ENCODE assay signal across 9 cellular contexts in the genomic region with DNA sequence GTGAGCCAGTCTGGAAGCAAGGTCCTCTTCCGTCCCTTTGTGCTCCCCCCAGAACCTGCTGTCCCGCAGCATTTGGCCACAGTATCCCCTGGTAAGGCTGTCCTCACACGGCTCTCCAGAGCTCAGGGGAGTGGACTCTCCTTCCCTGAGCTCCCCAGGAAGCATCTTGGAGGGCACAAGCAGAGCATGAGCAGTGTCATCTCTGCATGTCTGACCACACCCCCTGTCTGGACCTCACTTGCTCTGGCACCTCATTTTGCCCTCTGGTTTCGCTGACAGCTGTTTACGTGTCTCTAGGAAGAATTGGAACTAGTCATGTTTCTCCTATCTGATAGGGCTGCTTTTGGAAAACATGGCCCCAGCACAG. TPM values are rescaled to one million over a fixed set of nuclear protein-coding genes. Genes with fewer than 3 reads are reported as not detected.
DNase-seq lines count a peak whose midpoint lies in the region; ATAC-seq and TF ChIP-seq lines count a peak whose summit lies in the region.
"Had no signal": no experiment of that assay in that cellular context is flagged by ENCODE, and none has a peak within 500 bp of the region (broad histone marks: within the 10 kb centered on the region; RNA-seq: fewer than 3 reads in every experiment).

No MANE protein-coding gene starts in this region.

- peaks cover 15 to 32% of the 10 kb centered on the region in 2 donors for H3K36me3 Mint-ChIP-seq in CD14-positive monocyte

- H2BK5ac ChIP-seq in trophoblast cell (ENCODE audit: low read depth, low read length, poor library complexity) = no peak overlapping the region

- H3K79me1 ChIP-seq in trophoblast cell (ENCODE audit: low read length) = peaks cover 7% of the 10 kb centered on the region

- no peaks in the 10 kb centered on the region for H3K27me3 Mint-ChIP-seq in CD14-positive monocyte (ENCODE audit: low read depth in 3 of 3)

- H3K27ac ChIP-seq in KOPT-K1 (ENCODE audit: low read depth, low read length, poor library complexity, severe bottlenecking) (peak overlapping the region; percentile 95), coronary artery (peak overlapping the region; percentile 58 to 94), trophoblast cell (ENCODE audit: low read depth, low read length) (peak overlapping the region; percentile 68)

- no peak for TF ChIP-seq CTCF in CD14-positive monocyte (IDR thresholded peaks at IDR 0.05)
- TF ChIP-seq CTCF in coronary artery (IDR thresholded peaks at IDR 0.05) = no peak

- no peak overlapping the region for H3K4ac ChIP-seq in trophoblast cell (ENCODE audit: low read depth, low read length)

- no peaks in the 10 kb centered on the region for H3K27me3 ChIP-seq in trophoblast cell (ENCODE audit: insufficient read depth, low read length)

- H3K79me2 ChIP-seq in trophoblast cell (ENCODE audit: control insufficient read depth, insufficient read depth, low read length, poor library complexity) = peaks cover 2% of the 10 kb centered on the region

- no peak overlapping the region for H3K9ac ChIP-seq in trophoblast cell (ENCODE audit: low read length)

- H4K12ac ChIP-seq in trophoblast cell (ENCODE audit: low read depth, low read length) = no peak overlapping the region

- peak overlapping the region in 1 of 2 donors; percentile 21 for H3K4me3 Mint-ChIP-seq in CD14-positive monocyte

- DNase-seq in CD14-positive monocyte (ENCODE audit: low spot score) = no peak
- no peak for DNase-seq in coronary artery (ENCODE audit: low spot score)
- DNase-seq in trophoblast cell = no peak
- no peak for DNase-seq in OCI-M2 (lab: John Stamatoyannopoulos, UW; ENCODE audit: unreplicated experiment)
- DNase-seq in NCI-H1092 treated with DMSO at 0.1 percent for 48 hours (lab: John Stamatoyannopoulos, UW) = no peak
- DNase-seq in activated T-cell treated with anti-CD3 and anti-CD28 coated beads, Interleukin-2, amount 50 U/mL, for 1 hour = no peak
- DNase-seq: NCI-H2081 treated with DMSO at 0.1 percent for 48 hours had no signal

- no peaks in the 10 kb centered on the region for H3K9me3 Mint-ChIP-seq in CD14-positive monocyte

- no peak overlapping the region for H3K23ac ChIP-seq in trophoblast cell (ENCODE audit: low read length)

- H3K9me3 ChIP-seq in KOPT-K1 (ENCODE audit: insufficient read depth, low read length, poor library complexity, severe bottlenecking) (peaks cover 5% of the 10 kb centered on the region), trophoblast cell (ENCODE audit: insufficient read depth, low read depth, low read length) (no peaks in the 10 kb centered on the region)

- H3K4me2 ChIP-seq in trophoblast cell (ENCODE audit: low read length) = no peak overlapping the region

- peak overlapping the region; percentile 56 for H3K4me3 ChIP-seq in coronary artery
- no peak overlapping the region for H3K4me3 ChIP-seq in trophoblast cell (ENCODE audit: low read depth, low read length)

- peak overlapping the region in 6 of 7 donors; percentile 23 to 76 (median 60) for H3K27ac Mint-ChIP-seq in CD14-positive monocyte

- H3K36me3 ChIP-seq in KOPT-K1 (ENCODE audit: insufficient read depth, low read length) (peaks cover under 1% of the 10 kb centered on the region; the same call in 1 of the 2 replicates), trophoblast cell (ENCODE audit: control insufficient read depth in 1 of 2, insufficient read depth in 2 of 2, low read length in 2 of 2) (no peaks in the 10 kb centered on the region)

- peaks cover 47% of the 10 kb centered on the region for H3K4me1 Mint-ChIP-seq in CD14-positive monocyte

- no CpG with 5 or more reads among the region's 5 CpGs for WGBS in trophoblast cell (ENCODE audit: extremely low coverage, insufficient coverage, insufficient read length)

- H2BK12ac ChIP-seq in trophoblast cell (ENCODE audit: low read length) = no peak overlapping the region

- intact Hi-C loops in CD14-positive monocyte (cut with micrococcal nuclease) = no loop called here

- no peak overlapping the region for H2AFZ ChIP-seq in trophoblast cell (ENCODE audit: insufficient read depth, low read length, poor library complexity)

- H4K8ac ChIP-seq in trophoblast cell (ENCODE audit: low read depth, low read length) = no peak overlapping the region

- peak overlapping the region; percentile 20 for H3K18ac ChIP-seq in trophoblast cell (ENCODE audit: low read length)

- ATAC-seq in GM21717 (IDR thresholded peaks at IDR 0.05; ENCODE audit: unreplicated experiment) = no peak

- no peak overlapping the region for H3K14ac ChIP-seq in trophoblast cell (ENCODE audit: low read length)

- no peak overlapping the region for H2BK120ac ChIP-seq in trophoblast cell (ENCODE audit: insufficient read depth, low read length, poor library complexity)

- H2AK5ac ChIP-seq in trophoblast cell (ENCODE audit: low read length) = no peak overlapping the region

- H3K4me1 ChIP-seq in trophoblast cell (ENCODE audit: control insufficient read depth in 1 of 2, insufficient read depth in 2 of 2, low read length in 2 of 2) = peaks cover 15 to 19% of the 10 kb centered on the region in 2 experiments

- H4K91ac ChIP-seq in trophoblast cell (ENCODE audit: low read depth, low read length) = peak overlapping the region; percentile 58

RNA-seq across cellular contexts. Expression of a gene that starts 15.5 kb away (rescaled TPM):
- 10 to 100 TPM; 30.4 to 30.7 TPM for polyA plus RNA-seq in CD14-positive monocyte
- polyA plus RNA-seq in trophoblast cell (2013) = 11.2 and 12.2 TPM in 2 replicates

RNA-seq across cellular contexts. Expression of a gene that starts 36.1 kb away (rescaled TPM):
- polyA plus RNA-seq in CD14-positive monocyte = 10 to 100 TPM in 1 of 2 donors, 1 to 10 TPM in 1; 7.8 to 10.1 TPM
- 16.1 and 17.5 TPM in 2 replicates for polyA plus RNA-seq in trophoblast cell (2013)

RNA-seq across cellular contexts. Expression of a gene that starts 36.5 kb away (rescaled TPM):
- 10 to 100 TPM in 1 of 2 donors, 1 to 10 TPM in 1; 7.0 to 13.8 TPM for polyA plus RNA-seq in CD14-positive monocyte
- polyA plus RNA-seq in trophoblast cell (2013) = 6.7 and 7.5 TPM in 2 replicates

RNA-seq across cellular contexts. Expression of a gene that starts 50.4 kb away (rescaled TPM):
- 10 to 100 TPM; 15.2 to 15.4 TPM for polyA plus RNA-seq in CD14-positive monocyte
- 17.9 and 18.3 TPM in 2 replicates for polyA plus RNA-seq in trophoblast cell (2013)

RNA-seq across cellular contexts. Expression of a gene that starts 50.7 kb away (rescaled TPM):
- 10 to 100 TPM; 68.7 to 87.6 TPM for polyA plus RNA-seq in CD14-positive monocyte
- polyA plus RNA-seq in trophoblast cell (2013) = 126 and 135 TPM in 2 replicates
